ENCODE assay signal across 1 cellular context in the genomic region with DNA sequence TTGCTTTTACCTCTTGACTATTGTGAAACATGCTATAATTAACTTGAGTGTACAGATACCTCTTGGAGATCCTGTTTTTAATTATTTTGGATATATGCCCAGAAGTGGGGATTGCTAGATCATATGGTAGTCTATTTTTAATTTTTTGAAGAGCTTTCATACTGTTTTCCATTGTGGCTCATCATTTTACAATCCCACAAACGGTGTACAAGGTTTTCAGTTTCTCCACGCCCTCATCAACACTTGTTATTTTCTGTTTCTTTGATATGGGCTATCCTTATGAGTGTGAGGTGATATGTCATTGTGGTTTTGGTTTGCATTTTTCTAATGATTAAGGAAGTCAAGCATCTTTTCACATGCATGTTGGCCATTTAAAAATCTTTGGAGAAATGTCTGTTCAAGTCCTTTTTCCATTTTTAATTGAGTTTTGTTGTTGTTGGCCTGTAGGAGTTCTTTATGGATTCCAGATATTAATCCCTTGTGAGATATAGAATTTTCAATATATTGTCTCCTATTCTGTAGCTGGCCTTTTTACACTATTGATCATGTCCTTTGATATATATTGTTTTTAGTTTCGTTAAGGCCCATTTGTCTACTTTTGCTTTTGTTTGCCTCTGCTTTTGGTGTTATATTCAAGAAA.
TF ChIP-seq lines count a peak whose summit lies in the region.

No MANE protein-coding gene starts in this region.

TF ChIP-seq in WTC11, 78 proteins besides CTCF, POLR2A, EP300 and RAD21 (continued from another document):
- TF ChIP-seq, protein P1, sequence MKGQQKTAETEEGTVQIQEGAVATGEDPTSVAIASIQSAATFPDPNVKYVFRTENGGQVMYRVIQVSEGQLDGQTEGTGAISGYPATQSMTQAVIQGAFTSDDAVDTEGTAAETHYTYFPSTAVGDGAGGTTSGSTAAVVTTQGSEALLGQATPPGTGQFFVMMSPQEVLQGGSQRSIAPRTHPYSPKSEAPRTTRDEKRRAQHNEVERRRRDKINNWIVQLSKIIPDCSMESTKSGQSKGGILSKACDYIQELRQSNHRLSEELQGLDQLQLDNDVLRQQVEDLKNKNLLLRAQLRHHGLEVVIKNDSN (CRISPR knock-in tag; IDR thresholded peaks at IDR 0.05) = no peak
- no peak for TF ChIP-seq GTF2I (CRISPR knock-in tag; conservative IDR thresholded peaks at IDR 0.05)
